Comparison of ENCODE assay signal across 34 cellular contexts in genomic region chr2:224734949-224735348, GRCh38. TPM values are rescaled to one million over a fixed set of nuclear protein-coding genes. Genes with fewer than 3 reads are reported as not detected.
"Had no signal": no experiment of that assay in that cellular context is flagged by ENCODE, and none has a peak within 500 bp of the region (broad histone marks: within the 10 kb centered on the region; RNA-seq: fewer than 3 reads in every experiment).

No MANE protein-coding gene starts in this region.

- H3K27ac Mint-ChIP-seq: activated CD8-positive, alpha-beta memory T cell treated with anti-CD3 and anti-CD28 coated beads, Interleukin-2, amount 10 ng/mL, durations not matched to agents 7 days and 5 days; activated CD8-positive, alpha-beta T cell treated with anti-CD3 and anti-CD28 coated beads, Interleukin-2, amount 10 ng/mL, durations not matched to agents 7 days and 5 days; activated naive CD4-positive, alpha-beta T cell treated with anti-CD3 and anti-CD28 coated beads, Interleukin-2, amount 50 U/mL, for 24 hours; activated naive CD8-positive, alpha-beta T cell treated with anti-CD3 and anti-CD28 coated beads, Interleukin-2, amount 50 U/mL, for 24 hours; activated T-helper 2 cell treated with anti-CD3 and anti-CD28 coated beads, Interferon-gamma antibody, Interleukin-2, Interleukin-4, amounts not matched to agents 10 μg/mL and 5 μg/mL and 100 μg/mL, durations not matched to agents 14 hours and 24 hours and 36 hours; effector memory CD8-positive, alpha-beta T cell; nephron; stimulated activated effector memory CD8-positive, alpha-beta T cell treated with anti-CD3 and anti-CD28 coated beads, Interleukin-12 subunit alpha, Interleukin-12 subunit beta, amount 100 ng/mL, for 72 hours; stimulated activated naive CD8-positive, alpha-beta T cell treated with anti-CD3 and anti-CD28 coated beads, Interleukin-15, amount 100 ng/mL, for 72 hours; type B pancreatic cell had no signal

- ATAC-seq: activated CD8-positive, alpha-beta memory T cell treated with anti-CD3 and anti-CD28 coated beads, Interleukin-2, amount 10 ng/mL, durations not matched to agents 7 days and 5 days; activated CD8-positive, alpha-beta T cell treated with anti-CD3 and anti-CD28 coated beads, Interleukin-2, amount 10 ng/mL, durations not matched to agents 7 days and 5 days; activated naive CD8-positive, alpha-beta T cell treated with anti-CD3 and anti-CD28 coated beads, Interleukin-2, amount 50 U/mL, for 24 hours; effector memory CD8-positive, alpha-beta T cell; gastrocnemius medialis; mucosa of descending colon; sciatic nerve; stimulated activated effector memory CD8-positive, alpha-beta T cell treated with anti-CD3 and anti-CD28 coated beads, Interleukin-12 subunit alpha, Interleukin-12 subunit beta, amount 100 ng/mL, for 72 hours; stimulated activated naive CD8-positive, alpha-beta T cell treated with anti-CD3 and anti-CD28 coated beads, Interleukin-15, amount 100 ng/mL, for 72 hours had no signal

- H3K4me3 Mint-ChIP-seq: activated CD8-positive, alpha-beta memory T cell treated with anti-CD3 and anti-CD28 coated beads, Interleukin-2, amount 10 ng/mL, durations not matched to agents 7 days and 5 days; activated CD8-positive, alpha-beta T cell treated with anti-CD3 and anti-CD28 coated beads, Interleukin-2, amount 10 ng/mL, durations not matched to agents 7 days and 5 days; activated naive CD4-positive, alpha-beta T cell treated with anti-CD3 and anti-CD28 coated beads, Interleukin-2, amount 50 U/mL, for 24 hours; activated naive CD8-positive, alpha-beta T cell treated with anti-CD3 and anti-CD28 coated beads, Interleukin-2, amount 50 U/mL, for 24 hours; effector memory CD8-positive, alpha-beta T cell; nephron; stimulated activated effector memory CD8-positive, alpha-beta T cell treated with anti-CD3 and anti-CD28 coated beads, Interleukin-12 subunit alpha, Interleukin-12 subunit beta, amount 100 ng/mL, for 72 hours; stimulated activated naive CD8-positive, alpha-beta T cell treated with anti-CD3 and anti-CD28 coated beads, Interleukin-15, amount 100 ng/mL, for 72 hours; type B pancreatic cell had no signal

- H3K9me3 ChIP-seq: gastrocnemius medialis, prostate gland, uterus had no signal

- H3K9me3 Mint-ChIP-seq: effector memory CD8-positive, alpha-beta T cell had no signal

- H3K36me3 Mint-ChIP-seq: activated CD8-positive, alpha-beta memory T cell treated with anti-CD3 and anti-CD28 coated beads, Interleukin-2, amount 10 ng/mL, durations not matched to agents 7 days and 5 days; stimulated activated effector memory CD8-positive, alpha-beta T cell treated with anti-CD3 and anti-CD28 coated beads, Interleukin-12 subunit alpha, Interleukin-12 subunit beta, amount 100 ng/mL, for 72 hours; type B pancreatic cell had no signal

- H3K27me3 ChIP-seq: gastrocnemius medialis, uterus had no signal

- H3K27me3 Mint-ChIP-seq: activated naive CD8-positive, alpha-beta T cell treated with anti-CD3 and anti-CD28 coated beads, Interleukin-2, amount 50 U/mL, for 24 hours; stimulated activated naive CD8-positive, alpha-beta T cell treated with anti-CD3 and anti-CD28 coated beads, Interleukin-15, amount 100 ng/mL, for 72 hours; type B pancreatic cell had no signal

- H3K27ac ChIP-seq: gastrocnemius medialis, left ventricle myocardium inferior, prostate gland, skin epidermis, uterus had no signal

- DNase-seq: activated CD4-positive, alpha-beta T cell treated with anti-CD3 and anti-CD28 coated beads for 1 hour; activated CD4-positive, alpha-beta T cell treated with anti-CD3 and anti-CD28 coated beads, Interleukin-2, amount 50 U/mL, for 1 hour; activated CD8-positive, alpha-beta memory T cell treated with anti-CD3 and anti-CD28 coated beads, Interleukin-2, amount 10 ng/mL, durations not matched to agents 7 days and 5 days; activated CD8-positive, alpha-beta T cell treated with anti-CD3 and anti-CD28 coated beads, Interleukin-2, amount 10 ng/mL, durations not matched to agents 7 days and 5 days; activated naive CD8-positive, alpha-beta T cell treated with anti-CD3 and anti-CD28 coated beads, Interleukin-2, amount 50 U/mL, for 24 hours; activated T-cell treated with anti-CD3 and anti-CD28 coated beads, Interleukin-2, amount 50 U/mL, for 48 hours; amygdala; caudate nucleus; cortex of kidney; effector memory CD8-positive, alpha-beta T cell; erythroblast; gastrocnemius medialis; glutamatergic neuron; islet precursor cell; left ventricle myocardium inferior; mucosa of descending colon; retina; stimulated activated CD4-positive, alpha-beta T cell treated with anti-CD3 and anti-CD28 coated beads, Interleukin-4, amount 100 ng/mL, for 24 hours; stimulated activated naive CD8-positive, alpha-beta T cell treated with anti-CD3 and anti-CD28 coated beads, Interleukin-15, amount 100 ng/mL, for 72 hours; substantia nigra; uterus had no signal

- H3K4me1 Mint-ChIP-seq: activated CD8-positive, alpha-beta memory T cell treated with anti-CD3 and anti-CD28 coated beads, Interleukin-2, amount 10 ng/mL, durations not matched to agents 7 days and 5 days; activated naive CD4-positive, alpha-beta T cell treated with anti-CD3 and anti-CD28 coated beads, Interleukin-2, amount 50 U/mL, for 24 hours; activated naive CD8-positive, alpha-beta T cell treated with anti-CD3 and anti-CD28 coated beads, Interleukin-2, amount 50 U/mL, for 24 hours; nephron; stimulated activated effector memory CD8-positive, alpha-beta T cell treated with anti-CD3 and anti-CD28 coated beads, Interleukin-12 subunit alpha, Interleukin-12 subunit beta, amount 100 ng/mL, for 72 hours; stimulated activated naive CD8-positive, alpha-beta T cell treated with anti-CD3 and anti-CD28 coated beads, Interleukin-15, amount 100 ng/mL, for 72 hours had no signal

- H3K4me3 ChIP-seq: gastrocnemius medialis, left ventricle myocardium inferior, lung, mucosa of descending colon, prostate gland, skin epidermis, uterus had no signal

- H3K4me1 ChIP-seq: gastrocnemius medialis, left ventricle myocardium inferior, prostate gland, uterus had no signal

- H3K36me3 ChIP-seq: gastrocnemius medialis, left ventricle myocardium inferior, prostate gland, uterus had no signal

RNA-seq across cellular contexts. Expression of gene CCDC195, which starts 18.8 kb away (rescaled TPM):
- total RNA-seq: activated CD8-positive, alpha-beta memory T cell treated with anti-CD3 and anti-CD28 coated beads, Interleukin-2, amount 10 ng/mL, durations not matched to agents 7 days and 5 days; activated CD8-positive, alpha-beta T cell treated with anti-CD3 and anti-CD28 coated beads, Interleukin-2, amount 10 ng/mL, durations not matched to agents 7 days and 5 days; activated T-helper 2 cell treated with anti-CD3 and anti-CD28 coated beads, Interferon-gamma antibody, Interleukin-2, Interleukin-4, amounts not matched to agents 10 μg/mL and 5 μg/mL and 100 μg/mL, durations not matched to agents 14 hours and 24 hours and 36 hours; chondrocyte; gastrocnemius medialis; left ventricle myocardium inferior; lung; mesenteric fat pad; mucosa of descending colon; myocyte; osteocyte; prostate gland; sciatic nerve; uterus had no signal
- polyA plus RNA-seq: lung had no signal
